ENCODE assay signal across 8 cellular contexts in genomic region chr11:70270104-70270876, GRCh38. TPM values are rescaled to one million over a fixed set of nuclear protein-coding genes. Genes with fewer than 3 reads are reported as not detected.
DNase-seq lines count a peak whose midpoint lies in the region; ATAC-seq lines count a peak whose summit lies in the region.

Gene PPFIA1 (plus strand): TSS chr11:70270690. CDS start chr11:70272173, 1,483 bp downstream.

- peaks cover 18 to 26% of the 10 kb centered on the region in 2 donors for H3K4me1 Mint-ChIP-seq in effector memory CD8-positive, alpha-beta T cell (ENCODE audit: low read depth in 2 of 2)
- H3K4me1 Mint-ChIP-seq in memory B cell: peaks cover 26% of the 10 kb centered on the region

- POLR2A ChIA-PET in activated CD8-positive, alpha-beta memory T cell treated with anti-CD3 and anti-CD28 coated beads for 36 hours (lab: Charles Lee): interaction anchor here (0.6 to 1.7 kb wide), 3 partner anchors 18 to 74 kb away, joined by 3 to 14 read pairs (median 5); partner anchors contain the start of gene FADD

- CTCF ChIA-PET in activated CD8-positive, alpha-beta memory T cell treated with anti-CD3 and anti-CD28 coated beads for 36 hours (lab: Charles Lee): interaction anchor here (0.8 kb wide), 1 partner anchor 9 kb away, joined by 3 read pairs; no protein-coding TSS in a partner anchor

- H3K36me3 Mint-ChIP-seq in effector memory CD8-positive, alpha-beta T cell (ENCODE audit: insufficient read depth): peaks cover 27% of the 10 kb centered on the region
- H3K36me3 Mint-ChIP-seq in memory B cell: peaks cover 5% of the 10 kb centered on the region

- H3K27ac Mint-ChIP-seq in effector memory CD8-positive, alpha-beta T cell: peak within 1 kb of the TSS; percentile 87 to 94
- peak within 1 kb of the TSS; percentile 88 for H3K27ac Mint-ChIP-seq in memory B cell

- ATAC-seq in GM21360 (IDR thresholded peaks at IDR 0.05; ENCODE audit: unreplicated experiment) (peak; percentile 82), memory B cell (ENCODE audit: low read depth) (peak; percentile 91)
- ATAC-seq in effector memory CD8-positive, alpha-beta T cell (replicated peaks): peak; percentile 88

- H3K9me3 Mint-ChIP-seq in effector memory CD8-positive, alpha-beta T cell: no peaks in the 10 kb centered on the region
- H3K9me3 Mint-ChIP-seq in memory B cell: no peaks in the 10 kb centered on the region

- peak within 1 kb of the TSS; percentile 93 to 96 for H3K4me3 Mint-ChIP-seq in effector memory CD8-positive, alpha-beta T cell
- H3K4me3 Mint-ChIP-seq in memory B cell: peak within 1 kb of the TSS; percentile 92

- H3K27me3 Mint-ChIP-seq in effector memory CD8-positive, alpha-beta T cell: peaks cover 5 to 27% of the 10 kb centered on the region in 2 donors
- peaks cover 3% of the 10 kb centered on the region for H3K27me3 Mint-ChIP-seq in memory B cell

- DNase-seq in COR-L47 (lab: John Stamatoyannopoulos, UW) (peak; percentile 93), HT1080 (ENCODE audit: low read depth) (peak; percentile 89), memory B cell (ENCODE audit: low spot score in 2 of 2) (peak; percentile 95 to 97)
- DNase-seq in NK-92 treated with Interleukin-12 subunit alpha and Interleukin-12 subunit beta, amount 100 ng/mL, for 24 hours (lab: John Stamatoyannopoulos, UW): peak; percentile 93
- DNase-seq in effector memory CD8-positive, alpha-beta T cell: peak; percentile 95
- DNase-seq in stimulated activated CD8-positive, alpha-beta memory T cell treated with anti-CD3 and anti-CD28 coated beads, Interleukin-12 subunit alpha, Interleukin-12 subunit beta, amount 100 ng/mL, for 1 hour (ENCODE audit: low read depth): peak; percentile 93

RNA-seq across cellular contexts. Expression of gene PPFIA1, which starts in this region (rescaled TPM):
- 27.7 and 28.2 TPM in 2 replicates for total RNA-seq in HT1080 (2014; rRNA removed; shearing (Covaris generic))
- 17.2 and 20.9 TPM in 2 replicates for polyA plus RNA-seq in HT1080 (2015; cell fraction: cytosol; rRNA removed)
- 29.7 and 34.9 TPM in 2 replicates for polyA plus RNA-seq in HT1080 (2015; cell fraction: nucleus; rRNA removed)
- 10 to 100 TPM; 41.8 to 44.7 TPM for total RNA-seq in activated CD8-positive, alpha-beta memory T cell treated with anti-CD3 and anti-CD28 coated beads for 36 hours

Comparison
In these comparisons a context has a peak if more than half of its experiments do, and no peak if none do; other contexts are left out.
1. Peak in every context shown above with its lines: DNase-seq and ATAC-seq.